ENCODE assay signal across 8 cellular contexts in the genomic region with DNA sequence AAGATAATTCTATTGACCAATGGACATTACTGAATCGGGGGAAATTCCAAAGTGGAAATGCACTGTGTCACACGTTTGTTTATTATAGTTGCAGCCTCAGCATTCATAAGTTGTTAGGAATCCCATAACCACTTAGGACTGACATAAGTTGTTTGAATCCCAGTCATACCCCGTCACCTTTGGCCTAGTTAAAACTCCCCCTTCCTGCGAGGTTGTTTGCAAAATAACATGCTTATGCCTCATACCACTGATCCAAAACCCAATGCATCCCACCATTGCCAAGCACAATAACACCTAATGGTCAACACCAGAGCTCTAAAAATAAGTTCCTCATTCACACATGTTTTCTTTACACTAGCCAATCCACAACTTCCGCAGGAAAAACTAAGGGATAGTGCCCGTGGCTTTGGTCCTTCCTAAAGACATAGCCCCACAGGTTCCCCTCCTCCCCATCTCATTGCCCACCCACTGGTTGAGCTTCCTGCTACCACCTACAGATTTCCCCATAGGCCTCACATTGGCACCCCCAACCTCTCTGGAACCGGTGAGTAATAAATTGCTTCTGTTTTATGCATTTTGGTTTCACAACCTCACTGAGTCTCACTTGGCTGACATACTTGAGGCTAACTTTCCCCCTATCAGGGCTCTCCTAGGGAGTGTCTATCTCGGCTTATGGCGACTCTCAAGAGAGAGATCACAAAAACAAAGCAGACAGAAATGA.
DNase-seq lines count a peak whose midpoint lies in the region; ATAC-seq and TF ChIP-seq lines count a peak whose summit lies in the region.

No MANE protein-coding gene starts in this region.

- ATAC-seq in GM19395 (IDR thresholded peaks at IDR 0.05; ENCODE audit: unreplicated experiment): peak; percentile 97
- ATAC-seq in HG03280 (IDR thresholded peaks at IDR 0.05; ENCODE audit: unreplicated experiment): peak; percentile 95

- H3K4me3 ChIP-seq in AG09309 (ENCODE audit: control insufficient read depth, low read depth, low read length): no peak overlapping the region
- no peak overlapping the region for H3K4me3 ChIP-seq in choroid plexus epithelial cell (ENCODE audit: low read depth, low read length)

- TF ChIP-seq CTCF in AG09309 (IDR thresholded peaks at IDR 0.05; ENCODE audit: control insufficient read depth, insufficient read depth, low read depth, low read length, missing control alignments) (no peak), choroid plexus epithelial cell (conservative IDR thresholded peaks at IDR 0.05; ENCODE audit: low read depth, low read length) (no peak)

- peak; percentile 81 for DNase-seq in AG09309 (ENCODE audit: low read depth)
- peak; percentile 96 for DNase-seq in choroid plexus epithelial cell (ENCODE audit: low read depth)
- DNase-seq in T-helper 9 cell: no peak
- no peak for DNase-seq in AML-193 (lab: John Stamatoyannopoulos, UW)
- no peak for DNase-seq in NCI-H2171 (lab: John Stamatoyannopoulos, UW)
- DNase-seq in SIG-M5 treated with dmso at 0.1 percent for 504 hours (lab: John Stamatoyannopoulos, UW; ENCODE audit: unreplicated experiment): no peak

Comparison
In these comparisons a context has a peak if more than half of its experiments do, and no peak if none do; other contexts are left out.
1. DNase-seq: peak in AG09309 (single experiment) and choroid plexus epithelial cell (single experiment); none in T-helper 9 cell (single experiment), AML-193 (0 of 2), NCI-H2171 (single experiment) and SIG-M5 treated with dmso at 0.1 percent for 504 hours (single experiment).